8 cellular contexts compared by ENCODE assay signal in the genomic region with DNA sequence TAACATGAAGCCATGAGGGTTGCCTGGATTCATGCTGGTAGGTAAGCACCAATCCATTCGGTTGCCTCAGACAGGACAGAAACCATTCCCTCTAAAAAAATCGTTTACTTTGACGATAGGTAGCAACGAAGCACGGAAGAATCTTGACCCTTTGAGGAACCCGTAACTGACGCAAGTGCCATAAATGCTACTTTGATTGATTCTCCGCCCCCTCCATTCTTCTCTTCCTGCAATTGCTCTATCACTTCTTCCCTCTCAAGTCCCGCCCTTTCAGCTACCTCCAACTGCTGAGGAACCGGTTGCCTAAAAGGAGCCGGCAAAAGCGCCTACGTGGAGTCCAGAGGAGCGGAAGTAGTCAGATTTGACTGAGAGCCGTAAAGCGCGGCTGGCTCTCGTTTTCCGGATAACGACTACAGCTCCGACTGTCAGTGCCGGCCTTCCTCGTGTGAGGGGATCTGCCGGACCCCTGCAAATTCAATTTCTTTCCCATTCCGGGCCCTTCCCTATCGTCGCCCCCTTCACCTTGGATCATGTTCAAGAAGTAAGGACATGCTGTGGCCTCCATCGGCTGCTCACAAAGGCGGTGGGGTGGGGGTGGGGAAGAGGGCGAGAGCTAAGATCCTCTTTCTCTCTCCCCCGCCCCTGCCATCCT. TPM values are rescaled to one million over a fixed set of nuclear protein-coding genes. Genes with fewer than 3 reads are reported as not detected.
DNase-seq lines count a peak whose midpoint lies in the region; ATAC-seq and TF ChIP-seq lines count a peak whose summit lies in the region.

A gene with protein sequence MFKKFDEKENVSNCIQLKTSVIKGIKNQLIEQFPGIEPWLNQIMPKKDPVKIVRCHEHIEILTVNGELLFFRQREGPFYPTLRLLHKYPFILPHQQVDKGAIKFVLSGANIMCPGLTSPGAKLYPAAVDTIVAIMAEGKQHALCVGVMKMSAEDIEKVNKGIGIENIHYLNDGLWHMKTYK (plus strand): TSS at position 395 of the 652 bp plus-strand sequence. CDS start 136 bp downstream, at position 531.

- no peak for TF ChIP-seq CTCF in epithelial cell of proximal tubule (conservative IDR thresholded peaks at IDR 0.05; ENCODE audit: low read depth, low read length)

- peak; percentile 90 for ATAC-seq in GM21515 (IDR thresholded peaks at IDR 0.05; ENCODE audit: unreplicated experiment)

- DNase-seq in DMS 273 (lab: John Stamatoyannopoulos, UW; ENCODE audit: unreplicated experiment), result peak; percentile 97
- DNase-seq in HuH-7.5 (ENCODE audit: low spot score), result peak; percentile 28
- peak; percentile 10 for DNase-seq in OCI-M2 (lab: John Stamatoyannopoulos, UW; ENCODE audit: unreplicated experiment)
- peak; percentile 49 for DNase-seq in activated T-cell treated with anti-CD3 and anti-CD28 coated beads for 4 hours
- DNase-seq in epithelial cell of proximal tubule (ENCODE audit: low read depth), result peak; percentile 84
- DNase-seq in mucosa of gallbladder (ENCODE audit: low spot score), result peak; percentile 86
- peak; percentile 44 to 57 for DNase-seq in stimulated activated CD8-positive, alpha-beta memory T cell treated with anti-CD3 and anti-CD28 coated beads, Interleukin-4, amount 100 ng/mL, for 4 hours (ENCODE audit: low read depth in 2 of 2, low spot score in 1 of 2)

- H3K4me3 ChIP-seq in epithelial cell of proximal tubule (ENCODE audit: low read depth, low read length), result peak within 1 kb of the TSS; percentile 84

RNA-seq across cellular contexts. Expression of the gene that starts here (rescaled TPM):
- total RNA-seq in epithelial cell of proximal tubule (47.6 and 54.2 TPM in 2 replicates), mucosa of gallbladder (28.1 TPM)

Comparison
In these comparisons a context has a peak if more than half of its experiments do, and no peak if none do; other contexts are left out.
1. Peak in every context shown above with its lines: DNase-seq, ATAC-seq and H3K4me3 ChIP-seq.
2. DNase-seq: peak in every context shown above with its lines; median percentile 97 in DMS 273; 86 in mucosa of gallbladder; 84 in epithelial cell of proximal tubule; 50 in stimulated activated CD8-positive, alpha-beta memory T cell treated with anti-CD3 and anti-CD28 coated beads, Interleukin-4, amount 100 ng/mL, for 4 hours; 49 in activated T-cell treated with anti-CD3 and anti-CD28 coated beads for 4 hours; 28 in HuH-7.5; 10 in OCI-M2.